ENCODE assay signal across 18 cellular contexts in genomic region chr10:127815147-127815546, GRCh38.
DNase-seq lines count a peak whose midpoint lies in the region; ATAC-seq and TF ChIP-seq lines count a peak whose summit lies in the region.
"Had no signal": no experiment of that assay in that cellular context is flagged by ENCODE, and none has a peak within 500 bp of the region (broad histone marks: within the 10 kb centered on the region; RNA-seq: fewer than 3 reads in every experiment).

No MANE protein-coding gene starts in this region.

- H3K9me3 Mint-ChIP-seq in chondrocyte (ENCODE audit: low read depth): no peaks in the 10 kb centered on the region
- no peaks in the 10 kb centered on the region for H3K9me3 Mint-ChIP-seq in neural crest cell
- H3K9me3 Mint-ChIP-seq: dendritic cell treated with granulocyte-macrophage colony-stimulating factor and Interleukin-4, amounts not matched to agents 40 ng/mL and 50 ng/mL, for 4 days had no signal

- no peak overlapping the region for H3K9ac ChIP-seq in Karpas-422 (ENCODE audit: low read length)

- peaks cover 14% of the 10 kb centered on the region for H3K27me3 Mint-ChIP-seq in chondrocyte (ENCODE audit: low read depth)
- H3K27me3 Mint-ChIP-seq in neural crest cell (ENCODE audit: low read depth): peaks cover 7% of the 10 kb centered on the region

- no peaks in the 10 kb centered on the region for H3K36me3 ChIP-seq in Karpas-422 (ENCODE audit: insufficient read depth, low read length)
- H3K36me3 ChIP-seq: HAP-1, vagina had no signal

- no peaks in the 10 kb centered on the region for H3K36me3 Mint-ChIP-seq in chondrocyte (ENCODE audit: low read depth)
- no peaks in the 10 kb centered on the region for H3K36me3 Mint-ChIP-seq in neural crest cell (ENCODE audit: low read depth)
- H3K36me3 Mint-ChIP-seq: CD14-positive monocyte had no signal

- no peak overlapping the region for H3K27ac ChIP-seq in Karpas-422 (ENCODE audit: low read length)
- H3K27ac ChIP-seq: vagina had no signal

- H2AFZ ChIP-seq in Karpas-422 (ENCODE audit: low read length): no peak overlapping the region

- no peaks in the 10 kb centered on the region for H3K9me3 ChIP-seq in Karpas-422 (ENCODE audit: low read length)
- H3K9me3 ChIP-seq: HAP-1, vagina had no signal

- H3K4me3 Mint-ChIP-seq in chondrocyte (ENCODE audit: unreplicated experiment): no peak overlapping the region
- H3K4me3 Mint-ChIP-seq in neural crest cell: no peak overlapping the region
- H3K4me3 Mint-ChIP-seq: activated T-helper 17 cell treated with anti-CD3 and anti-CD28 coated beads, Interleukin-2, amount 50 U/mL, for 72 hours; CD14-positive monocyte; dendritic cell treated with granulocyte-macrophage colony-stimulating factor and Interleukin-4, amounts not matched to agents 40 ng/mL and 50 ng/mL, for 4 days had no signal

- H3K4me3 ChIP-seq in Karpas-422 (ENCODE audit: low read length): no peak overlapping the region
- H3K4me3 ChIP-seq: HAP-1, vagina had no signal

- H4K20me1 ChIP-seq in Karpas-422 (ENCODE audit: insufficient read depth, low read depth, low read length): no peaks in the 10 kb centered on the region

- H3K9me2 ChIP-seq in Karpas-422 (replicated peaks; ENCODE audit: insufficient read depth, low read length): no peaks in the 10 kb centered on the region

- ATAC-seq in GM21619 (IDR thresholded peaks at IDR 0.05; ENCODE audit: unreplicated experiment): no peak
- ATAC-seq: activated T-helper 17 cell treated with anti-CD3 and anti-CD28 coated beads, Interleukin-2, amount 50 U/mL, for 72 hours had no signal

- no peak overlapping the region for H3K4me2 ChIP-seq in Karpas-422 (ENCODE audit: low read depth, low read length, poor library complexity, severe bottlenecking)

- no peaks in the 10 kb centered on the region for H3K79me2 ChIP-seq in Karpas-422 (ENCODE audit: low read length)

- no peak overlapping the region for H3K27ac Mint-ChIP-seq in chondrocyte (ENCODE audit: unreplicated experiment)
- H3K27ac Mint-ChIP-seq in neural crest cell (ENCODE audit: unreplicated experiment): no peak overlapping the region
- H3K27ac Mint-ChIP-seq: activated T-helper 17 cell treated with anti-CD3 and anti-CD28 coated beads, Interleukin-2, amount 50 U/mL, for 72 hours; CD14-positive monocyte; dendritic cell treated with granulocyte-macrophage colony-stimulating factor and Interleukin-4, amounts not matched to agents 40 ng/mL and 50 ng/mL, for 4 days had no signal

- DNase-seq in ELR (ENCODE audit: low read depth) (peak; percentile 1), Karpas-422 (peak; percentile 55), chondrocyte (ENCODE audit: low spot score) (no peak), neural crest cell (ENCODE audit: low read depth, low spot score) (no peak), UCSD-AML1 (lab: John Stamatoyannopoulos, UW; ENCODE audit: unreplicated experiment) (no peak), NCI-H82 (lab: John Stamatoyannopoulos, UW) (no peak)
- DNase-seq in stimulated activated naive CD4-positive, alpha-beta T cell (lab: John Stamatoyannopoulos, UW): no peak
- DNase-seq: activated CD4-positive, alpha-beta T cell treated with anti-CD3 and anti-CD28 coated beads, Interleukin-2, amount 50 U/mL, for 4 hours; amygdala; NCI-H1105 treated with DMSO at 0.1 percent for 48 hours; stimulated activated CD4-positive, alpha-beta T cell treated with anti-CD3 and anti-CD28 coated beads, Interleukin-2, amount 100 ng/mL, for 48 hours; T-helper 9 cell had no signal

- H3K4me1 Mint-ChIP-seq in chondrocyte (ENCODE audit: low read depth) (no peaks in the 10 kb centered on the region), neural crest cell (no peaks in the 10 kb centered on the region)
- H3K4me1 Mint-ChIP-seq: activated T-helper 17 cell treated with anti-CD3 and anti-CD28 coated beads, Interleukin-2, amount 50 U/mL, for 72 hours had no signal

- peak; percentile 60 for TF ChIP-seq CTCF in chondrocyte (IDR thresholded peaks at IDR 0.05)
- TF ChIP-seq CTCF in neural crest cell (conservative IDR thresholded peaks at IDR 0.05): peak; percentile 50

- H3K27me3 ChIP-seq in Karpas-422 (ENCODE audit: low read length): 0 out of 2 replicates have a peak, but pooled peaks cover 2% of the 10 kb centered on the region
- H3K27me3 ChIP-seq: vagina had no signal

- no peaks in the 10 kb centered on the region for H3K4me1 ChIP-seq in Karpas-422 (ENCODE audit: low read length)
- H3K4me1 ChIP-seq: HAP-1, vagina had no signal

Comparison
In these comparisons a context has a peak if more than half of its experiments do, and no peak if none do; other contexts are left out.
1. DNase-seq: peak in ELR (single experiment) and Karpas-422 (single experiment); none in chondrocyte (single experiment), neural crest cell (single experiment), UCSD-AML1 (single experiment), NCI-H82 (single experiment) and stimulated activated naive CD4-positive, alpha-beta T cell (0 of 6).